Comparison of ENCODE assay signal across 13 cellular contexts in the genomic region with DNA sequence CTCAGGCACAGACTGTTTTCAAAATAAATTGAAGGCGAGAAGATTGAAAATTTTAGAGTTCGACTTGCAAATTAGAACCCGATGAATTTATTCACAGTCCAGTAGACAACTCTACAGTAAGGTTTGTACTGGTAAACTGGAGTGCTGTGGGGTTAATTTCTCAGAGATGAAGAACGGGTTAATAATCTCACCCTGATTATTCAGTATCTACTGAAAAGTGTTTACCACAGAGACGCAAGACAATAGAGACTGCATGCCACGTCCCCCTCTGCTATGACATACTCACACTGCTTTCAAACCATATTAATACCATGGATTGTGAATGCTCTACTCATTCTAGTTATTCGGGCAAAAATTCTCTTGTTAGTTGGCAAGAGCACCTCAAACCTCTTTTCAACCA. TPM values are rescaled to one million over a fixed set of nuclear protein-coding genes. Genes with fewer than 3 reads are reported as not detected.
DNase-seq lines count a peak whose midpoint lies in the region; ATAC-seq and TF ChIP-seq lines count a peak whose summit lies in the region.
"Had no signal": no experiment of that assay in that cellular context is flagged by ENCODE, and none has a peak within 500 bp of the region (broad histone marks: within the 10 kb centered on the region; RNA-seq: fewer than 3 reads in every experiment).

No MANE protein-coding gene starts in this region.

- peaks cover 21% of the 10 kb centered on the region for H3K4me1 ChIP-seq in GM23248 (ENCODE audit: insufficient read depth)
- peaks cover 12% of the 10 kb centered on the region for H3K4me1 ChIP-seq in SJSA1 (replicated peaks)

- no peaks in the 10 kb centered on the region for H4K20me1 ChIP-seq in GM23248 (ENCODE audit: insufficient read depth)

- H3K4me2 ChIP-seq in GM23248 (ENCODE audit: unreplicated experiment) = peak overlapping the region; percentile 82

- no peaks in the 10 kb centered on the region for H3K79me2 ChIP-seq in GM23248 (ENCODE audit: insufficient read depth)

- in situ Hi-C loops in GM23248 (cut with MboI) = no loop called here

- DNase-seq in GM23248 = peak; percentile 81
- DNase-seq in SJSA1 (ENCODE audit: low read depth in 1 of 2, low spot score in 2 of 2) = no peak
- DNase-seq in fibroblast of pulmonary artery (ENCODE audit: low read depth) = peak; percentile 59
- peak; percentile 72 for DNase-seq in putamen (ENCODE audit: low spot score)
- no peak for DNase-seq in NOMO-1 (lab: John Stamatoyannopoulos, UW; ENCODE audit: unreplicated experiment in 2 of 2)
- no peak for DNase-seq in NCI-H1105 (lab: John Stamatoyannopoulos, UW)
- DNase-seq in naive thymus-derived CD8-positive, alpha-beta T cell = no peak
- DNase-seq: activated CD4-positive, CD25-positive, alpha-beta regulatory T cell treated with anti-CD3 and anti-CD28 coated beads, Interleukin-2, amount 50 U/mL, for 72 hours; cortex of kidney; occipital lobe; transverse colon had no signal

- H3K27me3 ChIP-seq in GM23248 (replicated peaks; ENCODE audit: insufficient read depth) (no peaks in the 10 kb centered on the region), SJSA1 (replicated peaks) (no peaks in the 10 kb centered on the region)
- H3K27me3 ChIP-seq: transverse colon had no signal

- H2AFZ ChIP-seq in GM23248 = peak overlapping the region; percentile 64

- H3K27ac ChIP-seq in GM23248 (peak overlapping the region; percentile 91), SJSA1 (peak overlapping the region; percentile 59)
- H3K27ac ChIP-seq: transverse colon had no signal

- 6 to 8% methylated on average over 7 of the region's 7 CpGs for WGBS in GM23248 (ENCODE audit: low coverage in 1 of 2, low lambda C conversion rate in 2 of 2, missing lambda C conversion rate in 2 of 2), 2 experiments

- no peak for TF ChIP-seq CTCF in fibroblast of pulmonary artery (IDR thresholded peaks at IDR 0.05; ENCODE audit: low read length, missing control alignments)

- H3K36me3 Mint-ChIP-seq in naive thymus-derived CD8-positive, alpha-beta T cell = no peaks in the 10 kb centered on the region

- peak overlapping the region; percentile 82 for H3K9ac ChIP-seq in GM23248

- H3K4me3 Mint-ChIP-seq in naive thymus-derived CD8-positive, alpha-beta T cell = no peak overlapping the region

- H3K9me3 Mint-ChIP-seq in naive thymus-derived CD8-positive, alpha-beta T cell = no peaks in the 10 kb centered on the region

- H3K4me3 ChIP-seq in GM23248 = peak overlapping the region; percentile 59
- H3K4me3 ChIP-seq in SJSA1 = no peak overlapping the region
- H3K4me3 ChIP-seq in fibroblast of pulmonary artery (replicated peaks; ENCODE audit: low read depth, low read length) = no peak overlapping the region
- H3K4me3 ChIP-seq: lung, transverse colon had no signal

- H3F3A ChIP-seq in GM23248 (ENCODE audit: insufficient read depth) = peaks cover 8% of the 10 kb centered on the region

- H3K36me3 ChIP-seq in GM23248 (ENCODE audit: low read depth) = no peaks in the 10 kb centered on the region
- H3K36me3 ChIP-seq in SJSA1 = no peaks in the 10 kb centered on the region
- H3K36me3 ChIP-seq: transverse colon had no signal

- no peak for ATAC-seq in HG02884 (IDR thresholded peaks at IDR 0.05; ENCODE audit: unreplicated experiment)
- no peak for ATAC-seq in naive thymus-derived CD8-positive, alpha-beta T cell

- H3K9me2 ChIP-seq in GM23248 (ENCODE audit: insufficient read depth) = no peaks in the 10 kb centered on the region

- peaks cover 0 to 6% (median 2%) of the 10 kb centered on the region in 4 donors for H3K4me1 Mint-ChIP-seq in naive thymus-derived CD8-positive, alpha-beta T cell

- no peak overlapping the region for H3K27ac Mint-ChIP-seq in naive thymus-derived CD8-positive, alpha-beta T cell

- no peaks in the 10 kb centered on the region for H3K27me3 Mint-ChIP-seq in naive thymus-derived CD8-positive, alpha-beta T cell

- H3K9me3 ChIP-seq in GM23248 (ENCODE audit: low read depth) (no peaks in the 10 kb centered on the region), SJSA1 (replicated peaks) (no peaks in the 10 kb centered on the region)
- H3K9me3 ChIP-seq: transverse colon had no signal

- POLR2A ChIA-PET in naive thymus-derived CD8-positive, alpha-beta T cell (lab: Charles Lee) = no interaction called here

RNA-seq across cellular contexts. Expression of a gene that starts 36.1 kb away (rescaled TPM):
- 92.2 and 103 TPM in 2 replicates for total RNA-seq in GM23248 (2014; rRNA removed; shearing (Covaris generic))
- polyA plus RNA-seq in GM23248 (2016; fragmentation: Nextera tagmentation; extraction: Ambion mirVana) = 183 and 185 TPM in 2 replicates
- total RNA-seq in SJSA1 (2014; rRNA removed; shearing (Covaris generic)) = 143 and 147 TPM in 2 replicates
- total RNA-seq in naive thymus-derived CD8-positive, alpha-beta T cell = 10 to 100 TPM; 21.3 to 22.7 TPM
- 10 to 100 TPM in 1 of 3 donors, 1 to 10 TPM in 2; 7.4 to 15.9 (median 7.7) TPM for polyA plus RNA-seq in naive thymus-derived CD8-positive, alpha-beta T cell

RNA-seq across cellular contexts. Expression of a gene that starts 48.4 kb away (rescaled TPM):
- total RNA-seq in GM23248 (2014; rRNA removed; shearing (Covaris generic)) = 213 and 287 TPM in 2 replicates
- polyA plus RNA-seq in GM23248 (2016; fragmentation: Nextera tagmentation; extraction: Ambion mirVana) = 187 and 191 TPM in 2 replicates
- total RNA-seq in SJSA1 (2014; rRNA removed; shearing (Covaris generic)) = 131 and 199 TPM in 2 replicates
- total RNA-seq in naive thymus-derived CD8-positive, alpha-beta T cell = 10 to 100 TPM; 71.4 to 81.1 TPM
- polyA plus RNA-seq in naive thymus-derived CD8-positive, alpha-beta T cell = 100 to 1,000 TPM; 113 to 131 (median 126) TPM

Comparison
In these comparisons a context has a peak if more than half of its experiments do, and no peak if none do; other contexts are left out.
1. DNase-seq: peak in GM23248 (single experiment), fibroblast of pulmonary artery (single experiment) and putamen (single experiment); none in SJSA1 (0 of 2), NOMO-1 (0 of 2), NCI-H1105 (single experiment) and naive thymus-derived CD8-positive, alpha-beta T cell (0 of 10).